In the genomic region with DNA sequence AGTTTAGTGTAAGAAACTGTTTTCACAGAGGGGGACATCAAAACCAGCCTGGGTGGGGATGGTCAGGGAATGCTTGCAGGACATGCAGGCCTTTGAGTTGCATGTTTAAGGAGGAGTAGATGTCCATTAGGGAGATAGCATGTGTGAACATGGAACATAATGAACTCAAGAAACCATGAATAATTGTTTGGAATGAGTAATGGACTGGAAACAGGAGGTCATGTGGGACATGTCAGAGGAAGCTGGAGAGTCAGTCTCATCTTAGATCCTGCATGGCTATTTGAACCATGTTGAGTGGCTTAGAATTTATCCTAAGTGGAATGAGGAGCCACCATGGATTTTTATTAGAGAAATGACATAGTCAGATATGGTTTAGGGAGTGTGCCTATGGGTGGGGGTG, we compare ENCODE assay signal across 22 cellular contexts.
"Had no signal": no experiment of that assay in that cellular context is flagged by ENCODE, and none has a peak within 500 bp of the region (broad histone marks: within the 10 kb centered on the region; RNA-seq: fewer than 3 reads in every experiment).

No MANE protein-coding gene starts in this region.

- H3K9me3 Mint-ChIP-seq: activated naive CD4-positive, alpha-beta T cell treated with anti-CD3 and anti-CD28 coated beads for 36 hours; activated naive CD8-positive, alpha-beta T cell treated with anti-CD3 and anti-CD28 coated beads for 36 hours; stimulated activated naive CD8-positive, alpha-beta T cell treated with anti-CD3 and anti-CD28 coated beads, Interleukin-15, Interleukin-2, amounts not matched to agents 100 ng/mL and 50 ng/mL, for 24 hours; T-helper 1 cell treated with Interleukin-12 subunit alpha and Interleukin-12 subunit beta and Interleukin-4 antibody, amounts not matched to agents 30 μg/mL and 1 μg/mL, for 36 hours had no signal

- ATAC-seq: left cardiac atrium, natural killer cell, right cardiac atrium had no signal

- H3K4me3 ChIP-seq: adrenal gland, thoracic aorta had no signal

- H3K27ac Mint-ChIP-seq: activated naive CD4-positive, alpha-beta T cell treated with anti-CD3 and anti-CD28 coated beads for 36 hours; activated naive CD8-positive, alpha-beta T cell treated with anti-CD3 and anti-CD28 coated beads for 36 hours; natural killer cell; stimulated activated naive CD8-positive, alpha-beta T cell treated with anti-CD3 and anti-CD28 coated beads, Interleukin-15, Interleukin-2, amounts not matched to agents 100 ng/mL and 50 ng/mL, for 24 hours; T-helper 1 cell treated with Interleukin-12 subunit alpha and Interleukin-12 subunit beta and Interleukin-4 antibody, amounts not matched to agents 30 μg/mL and 1 μg/mL, for 36 hours had no signal

- DNase-seq: activated CD4-positive, alpha-beta T cell treated with anti-CD3 and anti-CD28 coated beads for 4 hours; activated CD4-positive, alpha-beta T cell treated with anti-CD3 and anti-CD28 coated beads, Interleukin-2, amount 50 U/mL, for 4 hours; activated CD8-positive, alpha-beta memory T cell treated with anti-CD3 and anti-CD28 coated beads for 24 hours; activated effector memory CD4-positive, alpha-beta T cell treated with anti-CD3 and anti-CD28 coated beads, Interleukin-2, amount 50 U/mL, for 16 hours; activated naive CD4-positive, alpha-beta T cell treated with anti-CD3 and anti-CD28 coated beads for 36 hours; activated naive CD8-positive, alpha-beta T cell treated with anti-CD3 and anti-CD28 coated beads for 36 hours; adrenal gland; central memory CD4-positive, alpha-beta T cell; effector CD8-positive, alpha-beta T cell; erythroblast; glutamatergic neuron; islet precursor cell; left cardiac atrium; natural killer cell; right cardiac atrium; SW 1271; T-helper 9 cell; trophoblast cell had no signal

- H3K36me3 ChIP-seq: adrenal gland, thoracic aorta had no signal

- H3K27me3 ChIP-seq: adrenal gland had no signal

- H3K4me1 Mint-ChIP-seq: activated naive CD8-positive, alpha-beta T cell treated with anti-CD3 and anti-CD28 coated beads for 36 hours; natural killer cell had no signal

- H3K4me3 Mint-ChIP-seq: activated naive CD4-positive, alpha-beta T cell treated with anti-CD3 and anti-CD28 coated beads for 36 hours; activated naive CD8-positive, alpha-beta T cell treated with anti-CD3 and anti-CD28 coated beads for 36 hours; natural killer cell; stimulated activated naive CD8-positive, alpha-beta T cell treated with anti-CD3 and anti-CD28 coated beads, Interleukin-15, Interleukin-2, amounts not matched to agents 100 ng/mL and 50 ng/mL, for 24 hours; T-helper 1 cell treated with Interleukin-12 subunit alpha and Interleukin-12 subunit beta and Interleukin-4 antibody, amounts not matched to agents 30 μg/mL and 1 μg/mL, for 36 hours had no signal

- H3K9me3 ChIP-seq: adrenal gland, thoracic aorta had no signal

- H3K36me3 Mint-ChIP-seq: activated naive CD8-positive, alpha-beta T cell treated with anti-CD3 and anti-CD28 coated beads for 36 hours; natural killer cell had no signal

- H3K27ac ChIP-seq: adrenal gland, thoracic aorta, VCaP had no signal
